25 cellular contexts compared by ENCODE assay signal in the genomic region with DNA sequence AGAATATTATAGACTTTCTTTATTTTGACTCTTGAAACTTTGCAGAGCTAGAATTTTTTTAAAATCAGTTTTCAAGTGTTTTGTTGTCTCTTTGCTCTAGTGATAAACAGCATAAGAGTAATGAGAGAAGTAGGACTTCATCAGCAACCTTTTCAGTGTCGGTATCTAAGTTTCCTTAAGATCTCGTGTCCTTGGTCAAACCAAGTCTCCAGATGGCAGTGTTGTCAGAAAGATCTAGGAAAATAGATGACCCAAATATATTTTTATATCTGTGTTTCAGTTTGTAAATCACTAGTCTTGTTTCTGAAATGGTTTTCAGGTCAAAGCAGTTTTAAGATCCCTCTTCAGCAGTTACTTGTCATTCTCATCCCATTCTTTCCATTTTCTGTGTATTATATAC.
"Had no signal": no experiment of that assay in that cellular context is flagged by ENCODE, and none has a peak within 500 bp of the region (broad histone marks: within the 10 kb centered on the region; RNA-seq: fewer than 3 reads in every experiment).

No MANE protein-coding gene starts in this region.

- H3K79me2 ChIP-seq: parathyroid adenoma had no signal

- H3K27ac ChIP-seq: colonic mucosa, esophagus squamous epithelium, heart right ventricle, left lung, neutrophil, parathyroid adenoma, right lobe of liver, thoracic aorta, upper lobe of left lung had no signal

- H3K27me3 Mint-ChIP-seq: dendritic cell treated with granulocyte-macrophage colony-stimulating factor and Interleukin-4, amounts not matched to agents 40 ng/mL and 50 ng/mL, for 4 days; progenitor cell of endocrine pancreas; stimulated activated naive CD8-positive, alpha-beta T cell treated with anti-CD3 and anti-CD28 coated beads, Interleukin-15, Interleukin-2, amounts not matched to agents 100 ng/mL and 50 ng/mL, for 24 hours had no signal

- H3K27ac Mint-ChIP-seq: dendritic cell treated with granulocyte-macrophage colony-stimulating factor and Interleukin-4, amounts not matched to agents 40 ng/mL and 50 ng/mL, for 4 days; natural killer cell; progenitor cell of endocrine pancreas; stimulated activated naive B cell treated with anti-CD40 and anti-IgM and Interleukin-4, amounts not matched to agents 10 μg/mL and 1 μg/mL and 100 μg/mL, for 72 hours; stimulated activated naive CD8-positive, alpha-beta T cell treated with anti-CD3 and anti-CD28 coated beads, Interleukin-15, Interleukin-2, amounts not matched to agents 100 ng/mL and 50 ng/mL, for 24 hours had no signal

- H3K9me3 ChIP-seq: colonic mucosa, neutrophil, right lobe of liver, upper lobe of left lung had no signal

- H2AFZ ChIP-seq: parathyroid adenoma had no signal

- H3K9ac ChIP-seq: parathyroid adenoma had no signal

- H3K4me3 Mint-ChIP-seq: dendritic cell treated with granulocyte-macrophage colony-stimulating factor and Interleukin-4, amounts not matched to agents 40 ng/mL and 50 ng/mL, for 4 days; natural killer cell; stimulated activated naive B cell treated with anti-CD40 and anti-IgM and Interleukin-4, amounts not matched to agents 10 μg/mL and 1 μg/mL and 100 μg/mL, for 72 hours; stimulated activated naive CD8-positive, alpha-beta T cell treated with anti-CD3 and anti-CD28 coated beads, Interleukin-15, Interleukin-2, amounts not matched to agents 100 ng/mL and 50 ng/mL, for 24 hours had no signal

- H3K4me1 Mint-ChIP-seq: natural killer cell; stimulated activated naive B cell treated with anti-CD40 and anti-IgM and Interleukin-4, amounts not matched to agents 10 μg/mL and 1 μg/mL and 100 μg/mL, for 72 hours had no signal

- DNase-seq: colonic mucosa; effector CD8-positive, alpha-beta T cell; erythroblast; esophagus squamous epithelium; foreskin melanocyte; glutamatergic neuron; heart right ventricle; hippocampal formation; left cardiac atrium; left lung; mammary epithelial cell; natural killer cell; right lobe of liver; small intestine; stimulated activated CD4-positive, alpha-beta T cell treated with anti-CD3 and anti-CD28 coated beads, Interleukin-15, amount 100 ng/mL, for 24 hours; stimulated activated CD4-positive, alpha-beta T cell treated with anti-CD3 and anti-CD28 coated beads, Interleukin-2, amount 100 ng/mL, for 48 hours; stimulated activated naive B cell treated with anti-CD40 and anti-IgM and Interleukin-4, amounts not matched to agents 10 μg/mL and 1 μg/mL and 100 μg/mL, for 72 hours; upper lobe of left lung had no signal

- H3K4me3 ChIP-seq: colonic mucosa, esophagus squamous epithelium, heart right ventricle, left lung, right lobe of liver, thoracic aorta, tibial nerve, upper lobe of left lung had no signal

- H3K4me1 ChIP-seq: colonic mucosa, esophagus squamous epithelium, heart right ventricle, left lung, parathyroid adenoma, right lobe of liver, tibial nerve, upper lobe of left lung had no signal

- H3K27me3 ChIP-seq: colonic mucosa, esophagus squamous epithelium, left lung, neutrophil, right lobe of liver, tibial nerve, upper lobe of left lung had no signal

- H3K36me3 ChIP-seq: colonic mucosa, esophagus squamous epithelium, heart right ventricle, left lung, neutrophil, right lobe of liver, thoracic aorta, tibial nerve, upper lobe of left lung had no signal
